Comparison of ENCODE assay signal across 25 cellular contexts in genomic region chr11:69461272-69461962, GRCh38. TPM values are rescaled to one million over a fixed set of nuclear protein-coding genes. Genes with fewer than 3 reads are reported as not detected.
DNase-seq lines count a peak whose midpoint lies in the region; ATAC-seq and TF ChIP-seq lines count a peak whose summit lies in the region.
"Had no signal": no experiment of that assay in that cellular context is flagged by ENCODE, and none has a peak within 500 bp of the region (broad histone marks: within the 10 kb centered on the region; RNA-seq: fewer than 3 reads in every experiment).

No MANE protein-coding gene starts in this region.

- H3K27ac Mint-ChIP-seq in chondrocyte (ENCODE audit: unreplicated experiment), result no peak overlapping the region
- H3K27ac Mint-ChIP-seq in osteocyte (ENCODE audit: unreplicated experiment), result no peak overlapping the region
- no peak overlapping the region for H3K27ac Mint-ChIP-seq in T-helper 17 cell
- H3K27ac Mint-ChIP-seq: CD14-positive monocyte, IgD-negative memory B cell had no signal

- H4K91ac ChIP-seq in neuronal stem cell (ENCODE audit: low read depth, low read length, poor library complexity), result no peak overlapping the region

- H3K4me3 Mint-ChIP-seq in chondrocyte (ENCODE audit: unreplicated experiment) (no peak overlapping the region), osteocyte (ENCODE audit: unreplicated experiment) (no peak overlapping the region), T-helper 17 cell (no peak overlapping the region)
- H3K4me3 Mint-ChIP-seq: CD14-positive monocyte had no signal

- no peaks in the 10 kb centered on the region for H3K79me1 ChIP-seq in neuronal stem cell (ENCODE audit: low read depth, low read length)

- peaks cover 25% of the 10 kb centered on the region for H3K9me3 Mint-ChIP-seq in chondrocyte (ENCODE audit: low read depth)
- peaks cover 31% of the 10 kb centered on the region for H3K9me3 Mint-ChIP-seq in osteocyte (ENCODE audit: unreplicated experiment)

- TF ChIP-seq POLR2A in erythroblast (IDR thresholded peaks at IDR 0.05; ENCODE audit: low read length), result no peak

- H3K23ac ChIP-seq in neuronal stem cell (ENCODE audit: low read depth, low read length, poor library complexity), result no peak overlapping the region

- DNase-seq in left ventricle myocardium inferior, result peak; percentile 1
- no peak for DNase-seq in Right ventricle myocardium inferior (ENCODE audit: missing footprints)
- DNase-seq in chondrocyte (ENCODE audit: low spot score), result peak; percentile 47
- DNase-seq in neuronal stem cell (ENCODE audit: low spot score), result no peak
- DNase-seq in osteocyte (ENCODE audit: extremely low spot score, unreplicated experiment), result no peak
- no peak for DNase-seq in erythroblast (lab: John Stamatoyannopoulos, UW)
- DNase-seq in T-helper 17 cell, result no peak
- DNase-seq: 8988T, ACHN, BE2C, Calu3, DMS79 treated with DMSO at 0.1 percent for 48 hours, NCI-H1048, NCI-H1417, NCI-H1694, NCI-H2081, NCI-H2227 treated with DMSO at 0.1 percent for 48 hours, NCI-H526 treated with DMSO at 0.1 percent for 48 hours, RPMI8226, SK-N-SH had no signal

- H3K9me3 ChIP-seq in left ventricle myocardium inferior (replicated peaks), result peaks cover 33% of the 10 kb centered on the region
- H3K9me3 ChIP-seq in neuronal stem cell (replicated peaks in 1 of 2; ENCODE audit: control insufficient read depth in 2 of 2, insufficient read depth in 1 of 2, low read depth in 1 of 2, low read length in 2 of 2), result no peaks in the 10 kb centered on the region
- peaks cover 6% of the 10 kb centered on the region for H3K9me3 ChIP-seq in T-helper 17 cell (ENCODE audit: control insufficient read depth, low read length, poor library complexity, severe bottlenecking)
- H3K9me3 ChIP-seq: BE2C had no signal

- H2AFZ ChIP-seq in neuronal stem cell (ENCODE audit: low read length), result no peak overlapping the region

- H2BK5ac ChIP-seq in neuronal stem cell (ENCODE audit: low read length), result no peak overlapping the region

- ATAC-seq in Right ventricle myocardium inferior (no peak), HG03196 (IDR thresholded peaks at IDR 0.05; ENCODE audit: unreplicated experiment) (no peak), T-helper 17 cell (no peak)

- H3K27me3 ChIP-seq in left ventricle myocardium inferior (ENCODE audit: low read depth) (no peaks in the 10 kb centered on the region), neuronal stem cell (ENCODE audit: control insufficient read depth in 3 of 3, insufficient read depth in 3 of 3, low read depth in 1 of 3, low read length in 3 of 3) (peaks cover 0 to 5% (median 0%) of the 10 kb centered on the region in 3 experiments)
- H3K27me3 ChIP-seq: BE2C had no signal

- WGBS in neuronal stem cell (ENCODE audit: extremely low coverage in 2 of 2, insufficient read length in 2 of 2, insufficient replicate concordance in 1 of 2), 2 donors, result no CpG with 5 or more reads among the region's 7 CpGs

- no peak overlapping the region for H3K4me3 ChIP-seq in left ventricle myocardium inferior
- no peak overlapping the region for H3K4me3 ChIP-seq in neuronal stem cell (ENCODE audit: low read length in 2 of 2)
- H3K4me3 ChIP-seq: HAP-1 had no signal

- no peak overlapping the region for H3K9ac ChIP-seq in neuronal stem cell (ENCODE audit: low read depth, low read length, poor library complexity)
- H3K9ac ChIP-seq: SK-N-SH had no signal

- H2BK120ac ChIP-seq in neuronal stem cell (ENCODE audit: low read depth, low read length), result no peak overlapping the region

- intact Hi-C loops in left ventricle myocardium inferior (cut with micrococcal nuclease) (no loop called here), Right ventricle myocardium inferior (cut with DNase I) (no loop called here)

- no peak overlapping the region for H3K18ac ChIP-seq in neuronal stem cell (ENCODE audit: low read length)

- H4K8ac ChIP-seq in neuronal stem cell (ENCODE audit: low read depth, low read length), result no peak overlapping the region

- H3K27ac ChIP-seq in left ventricle myocardium inferior (replicated peaks) (no peak overlapping the region), neuronal stem cell (replicated peaks; ENCODE audit: low read length) (no peak overlapping the region)

- H2AK5ac ChIP-seq in neuronal stem cell (ENCODE audit: low read depth, low read length), result peak overlapping the region; percentile 30

- H3K4me1 Mint-ChIP-seq in chondrocyte (ENCODE audit: low read depth) (peaks cover 16% of the 10 kb centered on the region), osteocyte (ENCODE audit: unreplicated experiment) (peaks cover 8% of the 10 kb centered on the region), T-helper 17 cell (no peaks in the 10 kb centered on the region)
- H3K4me1 Mint-ChIP-seq: CD14-positive monocyte, IgD-negative memory B cell had no signal

- no peak overlapping the region for H3K4ac ChIP-seq in neuronal stem cell (ENCODE audit: low read length)

- no peak overlapping the region for H3K14ac ChIP-seq in neuronal stem cell (ENCODE audit: low read length)

- H2BK15ac ChIP-seq in neuronal stem cell (ENCODE audit: low read length), result no peak overlapping the region

- H3K4me2 ChIP-seq in neuronal stem cell (ENCODE audit: insufficient read depth, low read length, poor library complexity, severe bottlenecking), result no peak overlapping the region
- H3K4me2 ChIP-seq: SK-N-SH had no signal

- TF ChIP-seq CTCF in left ventricle myocardium inferior (IDR thresholded peaks at IDR 0.05; ENCODE audit: borderline replicate concordance), result no peak
- TF ChIP-seq CTCF in chondrocyte (IDR thresholded peaks at IDR 0.05), result no peak
- TF ChIP-seq CTCF in osteocyte (IDR thresholded peaks at IDR 0.05), result no peak

- H3K27me3 Mint-ChIP-seq in chondrocyte (ENCODE audit: low read depth) (no peaks in the 10 kb centered on the region), osteocyte (ENCODE audit: unreplicated experiment) (no peaks in the 10 kb centered on the region), T-helper 17 cell (peaks cover 27% of the 10 kb centered on the region)

- H2BK12ac ChIP-seq in neuronal stem cell (ENCODE audit: low read length), result no peak overlapping the region

- H3K36me3 Mint-ChIP-seq in chondrocyte (ENCODE audit: low read depth) (peaks cover 4% of the 10 kb centered on the region), osteocyte (ENCODE audit: unreplicated experiment) (peaks cover 6% of the 10 kb centered on the region), T-helper 17 cell (ENCODE audit: low read depth) (peaks cover 3% of the 10 kb centered on the region)
- H3K36me3 Mint-ChIP-seq: CD14-positive monocyte had no signal

- H3K36me3 ChIP-seq in left ventricle myocardium inferior (no peaks in the 10 kb centered on the region), neuronal stem cell (replicated peaks in 1 of 2; ENCODE audit: control insufficient read depth in 2 of 2, insufficient read depth in 2 of 2, low read length in 2 of 2) (no peaks in the 10 kb centered on the region)
- H3K36me3 ChIP-seq: BE2C, HAP-1 had no signal

- peaks cover 25% of the 10 kb centered on the region for H3K4me1 ChIP-seq in left ventricle myocardium inferior
- peaks cover 6 to 9% of the 10 kb centered on the region in 2 donors for H3K4me1 ChIP-seq in neuronal stem cell (ENCODE audit: control insufficient read depth in 2 of 2, insufficient read depth in 1 of 2, low read depth in 1 of 2, low read length in 2 of 2)
- H3K4me1 ChIP-seq: BE2C, HAP-1 had no signal

RNA-seq across cellular contexts. Expression of gene LINC01488, which starts 20.0 kb away (rescaled TPM):
- total RNA-seq in left ventricle myocardium inferior (0.38 TPM), Right ventricle myocardium inferior (0.08 TPM), chondrocyte (not detected in 3 replicates), osteocyte (not detected in 2 replicates), T-helper 17 cell (not detected)
- polyA plus RNA-seq in neuronal stem cell (2013, experiment 1 of 2), result 0.06 TPM
- 0.01 TPM for polyA plus RNA-seq in neuronal stem cell (2013, experiment 2 of 2)
- total RNA-seq: Calu3, NCI-H460 had no signal
- polyA plus RNA-seq: CD14-positive monocyte, IgD-negative memory B cell, SK-N-SH had no signal

Comparison
In these comparisons a context has a peak if more than half of its experiments do, and no peak if none do; other contexts are left out.
1. DNase-seq: peak in left ventricle myocardium inferior (single experiment) and chondrocyte (single experiment); none in Right ventricle myocardium inferior (single experiment), neuronal stem cell (single experiment), osteocyte (single experiment), erythroblast (0 of 2) and T-helper 17 cell (0 of 3).